ENCODE assay signal across 8 cellular contexts in the genomic region with DNA sequence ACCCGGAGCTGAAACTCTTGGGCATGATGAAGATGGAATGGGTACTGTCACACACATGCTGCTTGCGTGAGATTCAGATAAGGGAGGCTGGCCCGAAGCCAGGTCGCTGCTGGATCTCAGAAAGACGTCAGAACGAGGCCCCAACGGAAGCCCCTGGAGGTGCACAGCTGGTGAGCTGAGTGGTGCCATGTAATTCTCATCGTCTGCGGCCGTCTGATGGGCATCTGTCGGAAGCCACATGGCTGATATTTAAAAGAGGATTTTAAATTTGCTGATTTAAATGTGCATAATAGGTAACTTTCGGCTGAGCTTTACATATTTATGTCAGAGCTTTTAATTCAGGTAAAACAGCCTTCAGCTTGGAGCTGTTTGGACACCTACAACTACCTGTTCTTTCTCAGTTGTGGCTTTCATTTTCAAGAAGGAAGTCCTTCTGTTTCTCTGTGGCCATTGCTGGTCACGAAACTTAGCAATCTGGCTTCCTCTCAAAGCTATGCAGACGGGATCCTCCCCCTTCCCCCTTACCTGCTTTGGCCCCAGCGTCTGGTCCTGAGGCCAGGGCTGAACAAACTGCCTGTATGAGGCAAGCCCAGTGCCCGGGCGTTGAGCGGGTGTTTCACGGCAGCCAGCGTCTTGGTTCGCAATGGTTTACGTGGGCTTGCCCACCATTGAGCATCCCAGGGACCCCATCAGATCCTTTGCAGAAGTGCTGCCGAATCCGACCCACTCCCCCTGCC. TPM values are rescaled to one million over a fixed set of nuclear protein-coding genes. Genes with fewer than 3 reads are reported as not detected.
DNase-seq lines count a peak whose midpoint lies in the region; ATAC-seq and TF ChIP-seq lines count a peak whose summit lies in the region.

No MANE protein-coding gene starts in this region.

- DNase-seq in BE2C, result peak; percentile 94
- peak in 67 of 76 experiments; percentile 6 to 78 (median 53) for DNase-seq in HUDEP-2 (lab: John Stamatoyannopoulos, UW; ENCODE audit: unreplicated experiment in 76 of 76)
- peak; percentile 60 for DNase-seq in activated CD4-positive, CD25-positive, alpha-beta regulatory T cell treated with anti-CD3 and anti-CD28 coated beads, Interleukin-2, amount 50 U/mL, for 16 hours (ENCODE audit: low read depth, low spot score)
- DNase-seq in central memory CD8-positive, alpha-beta T cell (ENCODE audit: low spot score in 2 of 2), result peak; percentile 79 to 86
- peak; percentile 47 to 95 (median 88) for DNase-seq in naive thymus-derived CD4-positive, alpha-beta T cell
- peak in 1 of 2 donors; percentile 88 for DNase-seq in suprapubic skin (ENCODE audit: low spot score in 2 of 2)
- no peak for DNase-seq in NCI-H2107 (lab: John Stamatoyannopoulos, UW)

- H3K36me3 ChIP-seq in BE2C, result peaks cover 23% of the 10 kb centered on the region
- no peaks in the 10 kb centered on the region for H3K36me3 ChIP-seq in naive thymus-derived CD4-positive, alpha-beta T cell (ENCODE audit: control insufficient read depth in 2 of 3, insufficient read depth in 3 of 3, low read length in 3 of 3)
- no peaks in the 10 kb centered on the region for H3K36me3 ChIP-seq in suprapubic skin

- POLR2A ChIA-PET in naive thymus-derived CD4-positive, alpha-beta T cell (lab: Charles Lee), result interaction anchor here (0.7 to 4.8 kb wide), 11 partner anchors 9 to 157 kb away, joined by 3 to 34 read pairs (median 4); a partner anchor contains a TSS

- peak overlapping the region; percentile 92 for H3K27ac Mint-ChIP-seq in central memory CD8-positive, alpha-beta T cell (ENCODE audit: low read depth)
- peak overlapping the region; percentile 93 to 99 (median 97) for H3K27ac Mint-ChIP-seq in naive thymus-derived CD4-positive, alpha-beta T cell

- H3K4me1 ChIP-seq in BE2C (peaks cover 43% of the 10 kb centered on the region), suprapubic skin (peaks cover 59% of the 10 kb centered on the region)
- H3K4me1 ChIP-seq in naive thymus-derived CD4-positive, alpha-beta T cell (ENCODE audit: control insufficient read depth in 2 of 2, insufficient read depth in 2 of 2, low read length in 2 of 2), result peaks cover 17 to 20% of the 10 kb centered on the region in 2 donors

- peaks cover 25% of the 10 kb centered on the region for H3K4me1 Mint-ChIP-seq in central memory CD8-positive, alpha-beta T cell
- H3K4me1 Mint-ChIP-seq in naive thymus-derived CD4-positive, alpha-beta T cell, result peaks cover 11 to 53% (median 30%) of the 10 kb centered on the region in 7 donors

- H3K4me3 ChIP-seq in BE2C (ENCODE audit: low read depth, low read length), result peak overlapping the region; percentile 15; the same call in 1 of the 2 replicates
- peak overlapping the region; percentile 68 for H3K4me3 ChIP-seq in naive thymus-derived CD4-positive, alpha-beta T cell (ENCODE audit: low read length)
- H3K4me3 ChIP-seq in suprapubic skin, result peak overlapping the region; percentile 30

- H3K27ac ChIP-seq in naive thymus-derived CD4-positive, alpha-beta T cell (ENCODE audit: low read depth, low read length), result peak overlapping the region; percentile 81
- peak overlapping the region; percentile 92 for H3K27ac ChIP-seq in suprapubic skin

- CTCF ChIA-PET in naive thymus-derived CD4-positive, alpha-beta T cell (lab: Charles Lee), result interaction anchor here (0.6 to 1.0 kb wide), 4 partner anchors 130 to 873 kb away, joined by 3 to 4 read pairs (median 4); no protein-coding TSS in a partner anchor

- H3K9me3 Mint-ChIP-seq in central memory CD8-positive, alpha-beta T cell, result no peaks in the 10 kb centered on the region
- no peaks in the 10 kb centered on the region for H3K9me3 Mint-ChIP-seq in naive thymus-derived CD4-positive, alpha-beta T cell

- no peaks in the 10 kb centered on the region for H3K27me3 Mint-ChIP-seq in central memory CD8-positive, alpha-beta T cell
- no peaks in the 10 kb centered on the region for H3K27me3 Mint-ChIP-seq in naive thymus-derived CD4-positive, alpha-beta T cell

- peaks cover 13% of the 10 kb centered on the region for H3K36me3 Mint-ChIP-seq in central memory CD8-positive, alpha-beta T cell (ENCODE audit: insufficient read depth)
- H3K36me3 Mint-ChIP-seq in naive thymus-derived CD4-positive, alpha-beta T cell, result peaks cover 0 to 3% (median 0%) of the 10 kb centered on the region in 5 donors

- TF ChIP-seq CTCF in BE2C (IDR thresholded peaks at IDR 0.05; ENCODE audit: low read depth, low read length) (no peak), suprapubic skin (IDR thresholded peaks at IDR 0.05) (no peak)

- peak; percentile 52 for ATAC-seq in GM21360 (IDR thresholded peaks at IDR 0.05; ENCODE audit: unreplicated experiment)
- ATAC-seq in central memory CD8-positive, alpha-beta T cell (replicated peaks; ENCODE audit: extremely low read depth, poor library complexity, severe bottlenecking), result peak; percentile 88
- peak; percentile 79 for ATAC-seq in naive thymus-derived CD4-positive, alpha-beta T cell

- H3K27me3 ChIP-seq in BE2C, result no peaks in the 10 kb centered on the region
- no peaks in the 10 kb centered on the region for H3K27me3 ChIP-seq in naive thymus-derived CD4-positive, alpha-beta T cell (ENCODE audit: control insufficient read depth in 2 of 2, insufficient read depth in 2 of 2, low read length in 2 of 2)
- no peaks in the 10 kb centered on the region for H3K27me3 ChIP-seq in suprapubic skin

- 46% methylated on average over 17 of the region's 24 CpGs for WGBS in suprapubic skin

- TF ChIP-seq EP300 in suprapubic skin (IDR thresholded peaks at IDR 0.05), result no peak

- H3K4me3 Mint-ChIP-seq in central memory CD8-positive, alpha-beta T cell, result peak overlapping the region; percentile 72
- H3K4me3 Mint-ChIP-seq in naive thymus-derived CD4-positive, alpha-beta T cell, result peak overlapping the region; percentile 81 to 95 (median 84)

- intact Hi-C loops in naive thymus-derived CD4-positive, alpha-beta T cell (cut with micrococcal nuclease), result loop anchor here (1.0 to 10.0 kb wide), 8 partner anchors 9 to 273 kb away; a partner anchor contains a TSS

- H3K9me3 ChIP-seq in BE2C, result no peaks in the 10 kb centered on the region
- H3K9me3 ChIP-seq in naive thymus-derived CD4-positive, alpha-beta T cell (ENCODE audit: control insufficient read depth in 2 of 3, low read length in 3 of 3), result no peaks in the 10 kb centered on the region
- H3K9me3 ChIP-seq in suprapubic skin, result no peaks in the 10 kb centered on the region

- TF ChIP-seq POLR2A in suprapubic skin (IDR thresholded peaks at IDR 0.05), result no peak

RNA-seq across cellular contexts. Expression of a gene that starts 9.2 kb away (rescaled TPM):
- polyA plus RNA-seq in BE2C (2012; ENCODE audit: insufficient read depth, insufficient read length, low read depth), result 15.3 TPM
- total RNA-seq in naive thymus-derived CD4-positive, alpha-beta T cell, result 10 to 100 TPM in 1 of 5 experiments, 1 to 10 TPM in 2, under 1 TPM in 2; 0.81 to 45.5 (median 1.4) TPM
- polyA plus RNA-seq in naive thymus-derived CD4-positive, alpha-beta T cell, result under 1 TPM; 0.36 to 0.39 TPM
- 10 to 100 TPM; 50.2 to 59.1 (median 52.7) TPM for total RNA-seq in suprapubic skin

RNA-seq across cellular contexts. Expression of a gene that starts 57.2 kb away (rescaled TPM):
- polyA plus RNA-seq in BE2C (2012; ENCODE audit: insufficient read depth, insufficient read length, low read depth), result 0.22 TPM
- total RNA-seq in naive thymus-derived CD4-positive, alpha-beta T cell, result under 1 TPM in 4 of 5 experiments, not detected in 1; 0.11 to 0.78 (median 0.14) TPM
- not detected for polyA plus RNA-seq in naive thymus-derived CD4-positive, alpha-beta T cell
- under 1 TPM in 2 of 4 donors, not detected in 2; 0.16 to 0.55 TPM for total RNA-seq in suprapubic skin

Comparison
In these comparisons a context has a peak if more than half of its experiments do, and no peak if none do; other contexts are left out.
1. H3K4me3 ChIP-seq: peak in every context shown above with its lines; median percentile 68 in naive thymus-derived CD4-positive, alpha-beta T cell; 30 in suprapubic skin; 15 in BE2C.